ENCODE assay signal across 1 cellular context in the genomic region with DNA sequence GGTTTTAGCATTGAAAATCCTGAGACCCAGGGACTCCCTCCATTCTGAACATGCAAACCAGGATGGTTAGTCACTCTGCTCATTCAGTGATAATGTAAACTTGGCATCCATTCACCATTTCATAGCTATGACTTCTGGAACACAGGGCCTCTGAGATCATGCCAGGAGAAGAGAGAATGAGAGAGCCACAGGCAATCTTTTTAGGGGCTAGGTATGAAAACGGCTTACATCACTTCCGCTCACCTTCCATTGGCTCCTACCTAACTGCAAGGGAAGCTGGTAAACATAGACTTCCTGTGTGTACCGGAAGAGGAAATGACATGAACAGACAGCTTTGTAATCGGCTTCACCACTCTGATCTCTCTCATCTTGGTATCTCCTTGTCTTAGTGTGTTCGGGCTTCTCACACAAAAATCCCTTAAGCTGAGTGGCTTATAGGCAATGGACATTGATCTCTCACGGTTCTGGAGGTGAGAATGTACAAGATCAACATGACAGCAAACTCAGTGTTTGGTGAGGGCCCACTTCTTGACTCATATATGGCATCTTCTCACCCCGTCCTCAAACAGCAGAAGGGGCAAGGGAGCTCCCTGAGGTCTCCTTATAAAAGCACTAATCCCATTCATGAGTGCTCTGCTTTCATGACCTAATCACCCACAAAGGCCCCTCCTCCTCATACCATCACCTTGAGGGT.
TF ChIP-seq lines count a peak whose summit lies in the region.

No MANE protein-coding gene starts in this region.

TF ChIP-seq in K562, 482 proteins besides CTCF, POLR2A, EP300 and RAD21:
- peak; percentile 86 for TF ChIP-seq GABPA (tag; conservative IDR thresholded peaks at IDR 0.05; ENCODE audit: low read depth)
- no peak for TF ChIP-seq ZFX (CRISPR knock-in tag; IDR thresholded peaks at IDR 0.05)
- TF ChIP-seq ZNF24 (IDR thresholded peaks at IDR 0.05) = no peak
- no peak for TF ChIP-seq TCF7L2 (IDR thresholded peaks at IDR 0.05; ENCODE audit: low read depth, low read length)
- TF ChIP-seq, protein P1, sequence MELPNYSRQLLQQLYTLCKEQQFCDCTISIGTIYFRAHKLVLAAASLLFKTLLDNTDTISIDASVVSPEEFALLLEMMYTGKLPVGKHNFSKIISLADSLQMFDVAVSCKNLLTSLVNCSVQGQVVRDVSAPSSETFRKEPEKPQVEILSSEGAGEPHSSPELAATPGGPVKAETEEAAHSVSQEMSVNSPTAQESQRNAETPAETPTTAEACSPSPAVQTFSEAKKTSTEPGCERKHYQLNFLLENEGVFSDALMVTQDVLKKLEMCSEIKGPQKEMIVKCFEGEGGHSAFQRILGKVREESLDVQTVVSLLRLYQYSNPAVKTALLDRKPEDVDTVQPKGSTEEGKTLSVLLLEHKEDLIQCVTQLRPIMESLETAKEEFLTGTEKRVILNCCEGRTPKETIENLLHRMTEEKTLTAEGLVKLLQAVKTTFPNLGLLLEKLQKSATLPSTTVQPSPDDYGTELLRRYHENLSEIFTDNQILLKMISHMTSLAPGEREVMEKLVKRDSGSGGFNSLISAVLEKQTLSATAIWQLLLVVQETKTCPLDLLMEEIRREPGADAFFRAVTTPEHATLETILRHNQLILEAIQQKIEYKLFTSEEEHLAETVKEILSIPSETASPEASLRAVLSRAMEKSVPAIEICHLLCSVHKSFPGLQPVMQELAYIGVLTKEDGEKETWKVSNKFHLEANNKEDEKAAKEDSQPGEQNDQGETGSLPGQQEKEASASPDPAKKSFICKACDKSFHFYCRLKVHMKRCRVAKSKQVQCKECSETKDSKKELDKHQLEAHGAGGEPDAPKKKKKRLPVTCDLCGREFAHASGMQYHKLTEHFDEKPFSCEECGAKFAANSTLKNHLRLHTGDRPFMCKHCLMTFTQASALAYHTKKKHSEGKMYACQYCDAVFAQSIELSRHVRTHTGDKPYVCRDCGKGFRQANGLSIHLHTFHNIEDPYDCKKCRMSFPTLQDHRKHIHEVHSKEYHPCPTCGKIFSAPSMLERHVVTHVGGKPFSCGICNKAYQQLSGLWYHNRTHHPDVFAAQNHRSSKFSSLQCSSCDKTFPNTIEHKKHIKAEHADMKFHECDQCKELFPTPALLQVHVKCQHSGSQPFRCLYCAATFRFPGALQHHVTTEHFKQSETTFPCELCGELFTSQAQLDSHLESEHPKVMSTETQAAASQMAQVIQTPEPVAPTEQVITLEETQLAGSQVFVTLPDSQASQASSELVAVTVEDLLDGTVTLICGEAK (IDR thresholded peaks at IDR 0.05) = peak; percentile 78
- TF ChIP-seq, protein P1 (CRISPR knock-in tag; IDR thresholded peaks at IDR 0.05) = no peak
- 0 out of 2 replicates have a peak, but pooled peaks have one; percentile 38 for TF ChIP-seq CBX1 (IDR thresholded peaks at IDR 0.05; ENCODE audit: low read depth)
- TF ChIP-seq ATF1 (CRISPR knock-in tag; IDR thresholded peaks at IDR 0.05) = no peak
- peak; percentile 43 for TF ChIP-seq ATF1 (tag; IDR thresholded peaks at IDR 0.05)
